27 cellular contexts compared by ENCODE assay signal in the genomic region with DNA sequence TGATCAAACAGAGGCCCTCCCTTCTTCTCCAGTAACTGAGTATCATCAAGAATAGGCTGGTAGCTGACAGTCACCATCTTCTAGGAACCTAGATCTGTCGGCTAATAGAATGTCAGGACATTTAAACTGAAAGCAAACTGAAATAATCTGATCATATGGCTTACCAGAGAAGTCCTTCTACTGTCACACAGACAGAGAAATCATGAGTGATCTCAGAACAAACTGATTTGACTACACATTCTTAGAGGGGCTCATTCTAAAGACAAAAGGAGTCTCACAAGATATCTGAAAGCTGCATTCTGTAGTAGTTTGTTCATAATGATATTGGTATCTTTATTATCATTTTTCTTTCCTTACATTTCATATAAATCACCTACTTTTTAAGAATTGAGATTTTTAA.
DNase-seq lines count a peak whose midpoint lies in the region; ATAC-seq and TF ChIP-seq lines count a peak whose summit lies in the region.
"Had no signal": no experiment of that assay in that cellular context is flagged by ENCODE, and none has a peak within 500 bp of the region (broad histone marks: within the 10 kb centered on the region; RNA-seq: fewer than 3 reads in every experiment).

No MANE protein-coding gene starts in this region.

- ATAC-seq in GM18502 (IDR thresholded peaks at IDR 0.05; ENCODE audit: poor library complexity, unreplicated experiment): peak; percentile 74
- ATAC-seq in GM21529 (IDR thresholded peaks at IDR 0.05; ENCODE audit: unreplicated experiment): peak; percentile 46
- peak; percentile 44 for ATAC-seq in HG03565 (IDR thresholded peaks at IDR 0.05; ENCODE audit: unreplicated experiment)
- ATAC-seq in GM18861 (IDR thresholded peaks at IDR 0.05; ENCODE audit: unreplicated experiment): no peak
- no peak for ATAC-seq in GM18907 (IDR thresholded peaks at IDR 0.05; ENCODE audit: unreplicated experiment)
- ATAC-seq: A549, GM12878, HCT116, Right ventricle myocardium inferior had no signal

- H3K27me3 ChIP-seq in neural progenitor cell: no peaks in the 10 kb centered on the region
- H3K27me3 ChIP-seq: MG63, SJCRH30 had no signal

- no peaks in the 10 kb centered on the region for H3K9me3 ChIP-seq in neural progenitor cell (ENCODE audit: low read depth)
- H3K9me3 ChIP-seq: SJCRH30 had no signal

- no peaks in the 10 kb centered on the region for H3K36me3 Mint-ChIP-seq in neural progenitor cell

- H3K27ac Mint-ChIP-seq in neural progenitor cell: no peak overlapping the region
- H3K27ac Mint-ChIP-seq: CD4-positive, alpha-beta T cell had no signal

- H3F3A ChIP-seq in neural progenitor cell (ENCODE audit: low read depth): no peaks in the 10 kb centered on the region

- H4K20me1 ChIP-seq in neural progenitor cell (ENCODE audit: low read depth): no peaks in the 10 kb centered on the region
- H4K20me1 ChIP-seq: BLaER1 treated with 17β-estradiol and CSF1 and Interleukin-3, amounts not matched to agents 10 nM and 100 nM had no signal

- H3K4me1 Mint-ChIP-seq in neural progenitor cell: no peaks in the 10 kb centered on the region

- no peaks in the 10 kb centered on the region for H3K9me3 Mint-ChIP-seq in neural progenitor cell

- H3K36me3 ChIP-seq in neural progenitor cell: no peaks in the 10 kb centered on the region
- H3K36me3 ChIP-seq: MG63, SJCRH30 had no signal

- no peak overlapping the region for H3K4me2 ChIP-seq in neural progenitor cell
- H3K4me2 ChIP-seq: A549; BLaER1 treated with 17β-estradiol and CSF1 and Interleukin-3, amounts not matched to agents 10 nM and 100 nM; PC-9 had no signal

- no peak overlapping the region for H3K9ac ChIP-seq in neural progenitor cell
- H3K9ac ChIP-seq: BLaER1 treated with 17β-estradiol and CSF1 and Interleukin-3, amounts not matched to agents 10 nM and 100 nM had no signal

- H2AFZ ChIP-seq in neural progenitor cell (replicated peaks): peak overlapping the region; percentile 22
- H2AFZ ChIP-seq: PC-9 had no signal

- no peak overlapping the region for H3K4me3 ChIP-seq in neural progenitor cell
- H3K4me3 ChIP-seq: A549; BLaER1 treated with 17β-estradiol and CSF1 and Interleukin-3, amounts not matched to agents 10 nM and 100 nM; GM12878; MG63; PC-9; SJCRH30 had no signal

- no peak for TF ChIP-seq CTCF in neural progenitor cell (IDR thresholded peaks at IDR 0.05)

- no peak for DNase-seq in neural progenitor cell (ENCODE audit: low spot score)
- DNase-seq in NK-92 treated with Interleukin-12 subunit alpha and Interleukin-12 subunit beta, amount 100 ng/mL, for 24 hours (lab: John Stamatoyannopoulos, UW): no peak
- DNase-seq: AML-193; CD4-positive, alpha-beta T cell; COR-L47; DMS53; KBM-7; MG63; NCI-H1048; NCI-H1417; NCI-H1694; NCI-H2029 treated with DMSO at 0.1 percent for 48 hours; NCI-H226; NCI-H510A; NCI-H69; PC-9; SJCRH30 had no signal

- no peak overlapping the region for H3K4me3 Mint-ChIP-seq in neural progenitor cell
- H3K4me3 Mint-ChIP-seq: CD4-positive, alpha-beta T cell had no signal

- no peaks in the 10 kb centered on the region for H3K4me1 ChIP-seq in neural progenitor cell
- H3K4me1 ChIP-seq: A549, SJCRH30 had no signal

- H3K79me2 ChIP-seq in neural progenitor cell (ENCODE audit: low read depth): no peaks in the 10 kb centered on the region

- no peaks in the 10 kb centered on the region for H3K27me3 Mint-ChIP-seq in neural progenitor cell (ENCODE audit: insufficient read depth, low read depth)

- no peak overlapping the region for H3K27ac ChIP-seq in neural progenitor cell
- H3K27ac ChIP-seq: A549; BLaER1 treated with 17β-estradiol and CSF1 and Interleukin-3, amounts not matched to agents 10 nM and 100 nM; PC-9; SJCRH30 had no signal

Comparison
In these comparisons a context has a peak if more than half of its experiments do, and no peak if none do; other contexts are left out.
1. ATAC-seq: peak in GM18502 (single experiment), GM21529 (single experiment) and HG03565 (single experiment); none in GM18861 (single experiment) and GM18907 (single experiment).